In the genomic region with DNA sequence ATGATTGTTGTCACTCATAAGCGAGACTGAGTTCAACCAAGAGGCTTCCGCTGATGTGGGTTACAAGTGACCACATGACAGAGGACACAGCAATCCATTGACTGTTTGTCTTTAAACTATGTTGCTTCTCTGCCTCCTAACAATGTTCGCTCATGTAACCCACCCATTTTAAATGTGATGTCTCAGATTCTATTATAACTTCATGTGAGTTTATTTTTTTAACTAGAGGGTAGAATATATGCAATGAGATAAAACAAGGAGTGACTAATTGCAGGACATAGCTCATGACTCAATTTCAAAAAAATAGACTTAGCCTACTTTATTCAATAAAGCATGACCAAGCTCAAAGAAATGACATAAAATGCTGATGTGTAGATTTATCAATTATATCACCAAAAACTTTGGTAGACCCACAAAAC, we compare ENCODE assay signal across 19 cellular contexts.
DNase-seq lines count a peak whose midpoint lies in the region; ATAC-seq and TF ChIP-seq lines count a peak whose summit lies in the region.
"Had no signal": no experiment of that assay in that cellular context is flagged by ENCODE, and none has a peak within 500 bp of the region (broad histone marks: within the 10 kb centered on the region; RNA-seq: fewer than 3 reads in every experiment).

No MANE protein-coding gene starts in this region.

- no peak overlapping the region for H3K56ac ChIP-seq in IMR-90 (ENCODE audit: extremely low read depth, insufficient read depth, low read length)

- TF ChIP-seq RAD21 in IMR-90 (IDR thresholded peaks at IDR 0.05; ENCODE audit: low read length), result no peak

- no peaks in the 10 kb centered on the region for H3K36me3 ChIP-seq in IMR-90 (ENCODE audit: control insufficient read depth, insufficient read depth, low read length)
- no peaks in the 10 kb centered on the region for H3K36me3 ChIP-seq in testis (ENCODE audit: low read depth, missing control alignments)
- H3K36me3 ChIP-seq in adrenal gland (replicated peaks in 1 of 2), result no peaks in the 10 kb centered on the region
- H3K36me3 ChIP-seq: lower lobe of right lung, MG63 had no signal

- H3K36me3 Mint-ChIP-seq in CD14-positive monocyte, result no peaks in the 10 kb centered on the region

- H3K4me3 ChIP-seq in IMR-90 (ENCODE audit: insufficient read depth, low read depth, low read length) (no peak overlapping the region), astrocyte of the spinal cord (ENCODE audit: low read depth, low read length) (no peak overlapping the region), testis (no peak overlapping the region), adrenal gland (no peak overlapping the region)
- H3K4me3 ChIP-seq: GM23338, lower lobe of right lung, MG63 had no signal

- CTCF ChIA-PET in IMR-90 (lab: Yijun Ruan, JAX), result interaction anchor here (0.5 to 0.7 kb wide), 3 partner anchors 44 to 317 kb away, joined by 3 to 4 read pairs (median 3); no protein-coding TSS in a partner anchor

- no peaks in the 10 kb centered on the region for H3K79me1 ChIP-seq in IMR-90 (ENCODE audit: low read depth in 1 of 2, low read length in 2 of 2)

- no peaks in the 10 kb centered on the region for H3K9me1 ChIP-seq in IMR-90 (ENCODE audit: insufficient read depth, low read length)

- H3K9ac ChIP-seq in IMR-90 (ENCODE audit: low read depth, low read length), result no peak overlapping the region

- TF ChIP-seq POLR2A in IMR-90 (IDR thresholded peaks at IDR 0.05; ENCODE audit: low read depth, low read length) (no peak), testis (IDR thresholded peaks at IDR 0.05) (no peak), adrenal gland (IDR thresholded peaks at IDR 0.05) (no peak)

- H4K20me1 ChIP-seq in IMR-90 (ENCODE audit: insufficient read depth, low read length), result no peaks in the 10 kb centered on the region

- peak; percentile 66 for ATAC-seq in IMR-90 (ENCODE audit: low read depth)
- ATAC-seq: GM23338, lower lobe of right lung had no signal

- no peaks in the 10 kb centered on the region for H3K4me1 Mint-ChIP-seq in CD14-positive monocyte
- H3K4me1 Mint-ChIP-seq: activated CD4-positive, alpha-beta memory T cell treated with anti-CD3 and anti-CD28 coated beads, Interleukin-2, amount 10 ng/mL, durations not matched to agents 7 days and 5 days had no signal

- peaks cover 7 to 17% (median 15%) of the 10 kb centered on the region in 3 donors for H3K27me3 Mint-ChIP-seq in CD14-positive monocyte (ENCODE audit: low read depth in 3 of 3)

- TF ChIP-seq CTCF in IMR-90 (conservative IDR thresholded peaks at IDR 0.05; ENCODE audit: low read depth, low read length) (no peak), astrocyte of the spinal cord (IDR thresholded peaks at IDR 0.05; ENCODE audit: low read depth, low read length) (no peak), testis (IDR thresholded peaks at IDR 0.05) (no peak), CD14-positive monocyte (IDR thresholded peaks at IDR 0.05) (no peak), GM20000 (IDR thresholded peaks at IDR 0.05; ENCODE audit: extremely low read depth, missing control alignments) (no peak), adrenal gland (IDR thresholded peaks at IDR 0.05) (no peak)

- in situ Hi-C loops in IMR-90 (cut with MboI; ENCODE audit: low sequenced_read_pairs), result no loop called here
- in situ Hi-C loops in astrocyte of the spinal cord (cut with HindIII; ENCODE audit: low sequenced_read_pairs), result no loop called here

- peak overlapping the region; percentile 61; the same call in 1 of the 2 replicates for H4K5ac ChIP-seq in IMR-90 (ENCODE audit: low read depth, low read length)

- H4K8ac ChIP-seq in IMR-90 (ENCODE audit: low read depth in 2 of 2, low read length in 2 of 2), result peak overlapping the region in 1 of 2 experiments; percentile 35; a peak in 1 of 4 replicates

- H3K9me3 Mint-ChIP-seq in CD14-positive monocyte, result peaks cover 0 to 2% (median 0%) of the 10 kb centered on the region in 7 donors
- H3K9me3 Mint-ChIP-seq: activated CD4-positive, alpha-beta memory T cell treated with anti-CD3 and anti-CD28 coated beads, Interleukin-2, amount 10 ng/mL, durations not matched to agents 7 days and 5 days; activated T-helper 2 cell treated with anti-CD3 and anti-CD28 coated beads, Interferon-gamma antibody, Interleukin-2, Interleukin-4, amounts not matched to agents 10 μg/mL and 5 μg/mL and 100 μg/mL, durations not matched to agents 14 hours and 24 hours and 36 hours; GM23338; neural crest cell; stimulated activated naive CD8-positive, alpha-beta T cell treated with anti-CD3 and anti-CD28 coated beads, Interleukin-15, Interleukin-2, amounts not matched to agents 100 ng/mL and 50 ng/mL, for 24 hours had no signal

- H2AK9ac ChIP-seq in IMR-90 (replicated peaks; ENCODE audit: low read depth, low read length, poor library complexity), result no peak overlapping the region

- peak overlapping the region; percentile 44 for H2AFZ ChIP-seq in IMR-90 (replicated peaks; ENCODE audit: low read length, poor library complexity)
- H2AFZ ChIP-seq: GM23338 had no signal

- H3K4me1 ChIP-seq in IMR-90 (ENCODE audit: control insufficient read depth, insufficient read depth, low read length) (peaks cover 11% of the 10 kb centered on the region), testis (no peaks in the 10 kb centered on the region), adrenal gland (replicated peaks in 1 of 2) (no peaks in the 10 kb centered on the region)

- peak overlapping the region; percentile 26 for H2BK120ac ChIP-seq in IMR-90 (ENCODE audit: low read depth, low read length)

- peak overlapping the region; percentile 40; the same call in 1 of the 2 replicates for H2BK20ac ChIP-seq in IMR-90 (ENCODE audit: low read depth, low read length)

- H2AK5ac ChIP-seq in IMR-90 (ENCODE audit: low read depth, low read length), result peak overlapping the region; percentile 76; the same call in 1 of the 2 replicates

- peak overlapping the region; percentile 58 for H2BK5ac ChIP-seq in IMR-90 (ENCODE audit: low read depth, low read length, poor library complexity, severe bottlenecking)

- H3K27ac ChIP-seq in IMR-90 (ENCODE audit: insufficient read depth, low read length), result peak overlapping the region; percentile 30; the same call in 1 of the 2 replicates
- H3K27ac ChIP-seq in testis, result no peak overlapping the region
- no peak overlapping the region for H3K27ac ChIP-seq in adrenal gland
- H3K27ac ChIP-seq: lower lobe of right lung had no signal

- no peak overlapping the region for H3K23ac ChIP-seq in IMR-90 (ENCODE audit: low read depth, low read length)

- H3K14ac ChIP-seq in IMR-90 (replicated peaks; ENCODE audit: low read depth, low read length), result peak overlapping the region; percentile 18; the same call in 1 of the 2 replicates

- H3K4ac ChIP-seq in IMR-90 (ENCODE audit: low read depth, low read length), result peak overlapping the region; percentile 70

- H4K91ac ChIP-seq in IMR-90 (ENCODE audit: insufficient read depth, low read depth, low read length), result peak overlapping the region; percentile 69; the same call in 1 of the 2 replicates

- H3K27me3 ChIP-seq in IMR-90 (ENCODE audit: control insufficient read depth, insufficient read depth, low read length), result no peaks in the 10 kb centered on the region
- H3K27me3 ChIP-seq in testis, result no peaks in the 10 kb centered on the region
- H3K27me3 ChIP-seq in adrenal gland, result no peaks in the 10 kb centered on the region
- H3K27me3 ChIP-seq: MG63 had no signal

- intact Hi-C loops in IMR-90 (cut with micrococcal nuclease), result no loop called here
- intact Hi-C loops in testis (cut with DNase I; ENCODE audit: low total_unique reads), result no loop called here
- intact Hi-C loops in CD14-positive monocyte (cut with micrococcal nuclease), result no loop called here
- intact Hi-C loops in adrenal gland (cut with DNase I), result no loop called here

- H3K9me3 ChIP-seq in IMR-90 (ENCODE audit: control insufficient read depth, insufficient read depth, low read length), result no peaks in the 10 kb centered on the region
- no peaks in the 10 kb centered on the region for H3K9me3 ChIP-seq in testis
- peaks cover 0 to 5% (median 0%) of the 10 kb centered on the region in 3 donors for H3K9me3 ChIP-seq in adrenal gland (replicated peaks in 1 of 3)
- H3K9me3 ChIP-seq: lower lobe of right lung, MG63 had no signal

- peak overlapping the region; percentile 85 for H3K4me2 ChIP-seq in IMR-90 (ENCODE audit: low read depth, low read length)
- H3K4me2 ChIP-seq: GM23338 had no signal

- peak overlapping the region; percentile 75; the same call in 2 of the 3 replicates for H2BK15ac ChIP-seq in IMR-90 (ENCODE audit: low read depth, low read length)

- peak; percentile 32 for DNase-seq in A172 (ENCODE audit: low spot score)
- DNase-seq in IMR-90, result peak; percentile 80
- peak; percentile 57 for DNase-seq in astrocyte of the spinal cord (ENCODE audit: low read depth, low spot score)
- DNase-seq in hepatic stellate cell (ENCODE audit: low spot score), result peak; percentile 26
- DNase-seq in testis, result no peak
- no peak for DNase-seq in CD14-positive monocyte (ENCODE audit: low spot score)
- no peak for DNase-seq in GM20000 (ENCODE audit: low spot score)
- no peak for DNase-seq in adrenal gland
- DNase-seq: activated CD4-positive, alpha-beta memory T cell treated with anti-CD3 and anti-CD28 coated beads, Interleukin-2, amount 10 ng/mL, durations not matched to agents 7 days and 5 days; Calu3; lower lobe of right lung; MG63; NCI-H2029; NCI-H69; SIG-M5 had no signal

- peak overlapping the region; percentile 86; the same call in 1 of the 2 replicates for H3K18ac ChIP-seq in IMR-90 (ENCODE audit: low read depth, low read length)

- WGBS in IMR-90 (ENCODE audit: extremely low coverage in 2 of 2, insufficient read length in 1 of 2), 2 experiments, result no CpG with 5 or more reads among the region's 3 CpGs
- 92 to 95% methylated on average over 3 of the region's 3 CpGs for WGBS in testis, 2 donors
- 89 to 96% (median 95%) methylated on average over 3 of the region's 3 CpGs for WGBS in adrenal gland, 4 donors

- no TSS peak for BruUV-seq in IMR-90 (replicated peaks; lab: Mats Ljungman, UMichigan)

- dilution Hi-C loops in IMR-90 (cut with HindIII; ENCODE audit: low sequenced_read_pairs, unreplicated experiment), result no loop called here

- POLR2A ChIA-PET in IMR-90 (lab: Charles Lee; ENCODE audit: unreplicated experiment), result no interaction called here

- no peak overlapping the region for H3K4me3 Mint-ChIP-seq in CD14-positive monocyte
- H3K4me3 Mint-ChIP-seq: activated CD4-positive, alpha-beta memory T cell treated with anti-CD3 and anti-CD28 coated beads, Interleukin-2, amount 10 ng/mL, durations not matched to agents 7 days and 5 days; GM23338; neural crest cell; stimulated activated naive CD8-positive, alpha-beta T cell treated with anti-CD3 and anti-CD28 coated beads, Interleukin-15, Interleukin-2, amounts not matched to agents 100 ng/mL and 50 ng/mL, for 24 hours had no signal

- no peak overlapping the region for H3K27ac Mint-ChIP-seq in CD14-positive monocyte
- H3K27ac Mint-ChIP-seq: activated CD4-positive, alpha-beta memory T cell treated with anti-CD3 and anti-CD28 coated beads, Interleukin-2, amount 10 ng/mL, durations not matched to agents 7 days and 5 days; activated T-helper 2 cell treated with anti-CD3 and anti-CD28 coated beads, Interferon-gamma antibody, Interleukin-2, Interleukin-4, amounts not matched to agents 10 μg/mL and 5 μg/mL and 100 μg/mL, durations not matched to agents 14 hours and 24 hours and 36 hours; GM23338; stimulated activated naive CD8-positive, alpha-beta T cell treated with anti-CD3 and anti-CD28 coated beads, Interleukin-15, Interleukin-2, amounts not matched to agents 100 ng/mL and 50 ng/mL, for 24 hours had no signal

TF ChIP-seq in IMR-90, 13 proteins besides CTCF, POLR2A, EP300 and RAD21 (continues in another document):
- no peak for TF ChIP-seq MXI1 (IDR thresholded peaks at IDR 0.05; ENCODE audit: borderline replicate concordance, low read depth, low read length)

Comparison
In these comparisons a context has a peak if more than half of its experiments do, and no peak if none do; other contexts are left out.
1. DNase-seq: peak in A172 (single experiment), IMR-90 (single experiment), astrocyte of the spinal cord (single experiment) and hepatic stellate cell (single experiment); none in testis (single experiment), CD14-positive monocyte (single experiment), GM20000 (single experiment) and adrenal gland (0 of 7).